10 cellular contexts compared by ENCODE assay signal in the genomic region with DNA sequence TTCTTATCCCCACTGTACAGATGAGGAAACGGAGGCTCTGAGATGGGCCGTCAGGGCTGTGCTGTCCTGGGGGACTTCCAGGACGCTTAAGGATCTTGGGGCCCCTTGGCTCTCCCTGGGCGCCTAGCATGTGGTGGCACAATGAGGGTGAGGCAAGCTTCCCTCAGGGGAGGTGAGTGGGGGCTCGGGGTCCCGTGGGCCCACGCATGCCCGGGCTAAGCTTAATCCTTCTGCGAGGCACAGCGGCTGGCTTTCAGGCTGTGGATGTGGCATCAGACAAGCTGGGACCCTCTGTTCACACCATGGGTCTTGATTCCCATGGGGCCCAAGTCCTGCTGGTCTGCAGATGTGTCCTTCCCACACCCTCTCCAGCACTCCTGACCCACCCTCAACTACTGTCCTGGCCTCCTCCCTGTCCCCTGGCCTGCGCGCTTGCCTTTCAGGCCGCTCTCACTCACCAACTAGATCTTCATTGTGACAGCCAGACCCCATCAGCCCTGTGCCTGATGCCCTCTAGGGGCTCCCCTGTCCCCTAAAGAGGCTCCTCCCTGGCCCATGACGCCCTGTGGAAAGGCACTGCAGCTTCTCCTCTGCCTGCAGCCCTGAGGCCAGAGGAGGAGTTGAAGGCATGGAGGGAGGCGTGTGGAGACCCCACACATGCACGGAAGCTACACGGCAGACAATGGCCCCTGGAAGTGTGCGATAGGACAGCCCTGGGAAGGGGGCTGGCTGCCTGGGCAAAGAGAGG. TPM values are rescaled to one million over a fixed set of nuclear protein-coding genes. Genes with fewer than 3 reads are reported as not detected.
DNase-seq lines count a peak whose midpoint lies in the region; ATAC-seq and TF ChIP-seq lines count a peak whose summit lies in the region.
"Had no signal": no experiment of that assay in that cellular context is flagged by ENCODE, and none has a peak within 500 bp of the region (broad histone marks: within the 10 kb centered on the region; RNA-seq: fewer than 3 reads in every experiment).

No MANE protein-coding gene starts in this region.

- H4K91ac ChIP-seq in neuronal stem cell (ENCODE audit: low read depth, low read length, poor library complexity), result no peak overlapping the region

- H3K23ac ChIP-seq in neuronal stem cell (ENCODE audit: low read depth, low read length, poor library complexity), result no peak overlapping the region

- H3K36me3 Mint-ChIP-seq in dendritic cell treated with granulocyte-macrophage colony-stimulating factor and Interleukin-4, amounts not matched to agents 40 ng/mL and 50 ng/mL, for 4 days (ENCODE audit: low read depth), result peaks cover 23% of the 10 kb centered on the region

- WGBS in neuronal stem cell (ENCODE audit: extremely low coverage in 2 of 2, insufficient read length in 2 of 2, insufficient replicate concordance in 1 of 2), 2 donors, result no CpG with 5 or more reads among the region's 18 CpGs

- no peak for TF ChIP-seq POLR2A in NB4 (IDR thresholded peaks at IDR 0.05; ENCODE audit: extremely low read depth, insufficient read length)

- peaks cover 8% of the 10 kb centered on the region for H3K27me3 Mint-ChIP-seq in dendritic cell treated with granulocyte-macrophage colony-stimulating factor and Interleukin-4, amounts not matched to agents 40 ng/mL and 50 ng/mL, for 4 days

- intact Hi-C loops in dendritic cell treated with granulocyte-macrophage colony-stimulating factor and Interleukin-4, amounts not matched to agents 40 ng/mL and 50 ng/mL, for 4 days (cut with micrococcal nuclease), result no loop called here

- H2BK120ac ChIP-seq in neuronal stem cell (ENCODE audit: low read depth, low read length), result no peak overlapping the region

- no peak overlapping the region for H3K4me3 Mint-ChIP-seq in dendritic cell treated with granulocyte-macrophage colony-stimulating factor and Interleukin-4, amounts not matched to agents 40 ng/mL and 50 ng/mL, for 4 days

- peak overlapping the region; percentile 25 for H2BK5ac ChIP-seq in neuronal stem cell (ENCODE audit: low read length)

- peak overlapping the region; percentile 86 for H2AFZ ChIP-seq in neuronal stem cell (ENCODE audit: low read length)

- peak overlapping the region; percentile 78 for H3K18ac ChIP-seq in neuronal stem cell (ENCODE audit: low read length)

- H3K4me2 ChIP-seq in neuronal stem cell (ENCODE audit: insufficient read depth, low read length, poor library complexity, severe bottlenecking), result no peak overlapping the region

- H3K4me1 Mint-ChIP-seq in dendritic cell treated with granulocyte-macrophage colony-stimulating factor and Interleukin-4, amounts not matched to agents 40 ng/mL and 50 ng/mL, for 4 days (ENCODE audit: low read depth), result peaks cover 14% of the 10 kb centered on the region

- H2BK15ac ChIP-seq in neuronal stem cell (ENCODE audit: low read length), result peak overlapping the region; percentile 23

- H3K14ac ChIP-seq in neuronal stem cell (ENCODE audit: low read length), result no peak overlapping the region

- no peaks in the 10 kb centered on the region for H3K9me3 Mint-ChIP-seq in dendritic cell treated with granulocyte-macrophage colony-stimulating factor and Interleukin-4, amounts not matched to agents 40 ng/mL and 50 ng/mL, for 4 days

- H2AK5ac ChIP-seq in neuronal stem cell (ENCODE audit: low read depth, low read length), result peak overlapping the region; percentile 18

- H2BK12ac ChIP-seq in neuronal stem cell (ENCODE audit: low read length), result no peak overlapping the region

- H3K36me3 ChIP-seq in GM06990 (ENCODE audit: control insufficient read depth, insufficient read depth, low read length) (peaks cover 7% of the 10 kb centered on the region), neuronal stem cell (replicated peaks in 1 of 2; ENCODE audit: control insufficient read depth in 2 of 2, insufficient read depth in 2 of 2, low read length in 2 of 2) (peaks cover 6 to 9% of the 10 kb centered on the region in 2 donors)

- H3K4me1 ChIP-seq in neuronal stem cell (ENCODE audit: control insufficient read depth in 2 of 2, insufficient read depth in 1 of 2, low read depth in 1 of 2, low read length in 2 of 2), result peaks cover 13 to 26% of the 10 kb centered on the region in 2 donors

- DNase-seq in GM06990 (ENCODE audit: extremely low read depth, insufficient read length) (no peak), NB4 (ENCODE audit: low read depth) (peak; percentile 43), neuronal stem cell (ENCODE audit: low spot score) (no peak), coronary artery (ENCODE audit: low spot score) (no peak)
- DNase-seq: OCI-M1, psoas muscle had no signal

- no peak overlapping the region for H3K27ac ChIP-seq in neuronal stem cell (replicated peaks; ENCODE audit: low read length)
- H3K27ac ChIP-seq in coronary artery, result peak overlapping the region in 1 of 2 donors; percentile 89
- H3K27ac ChIP-seq: cardiac muscle cell had no signal

- no peak overlapping the region for H3K4ac ChIP-seq in neuronal stem cell (ENCODE audit: low read length)

- H3K9ac ChIP-seq in neuronal stem cell (ENCODE audit: low read depth, low read length, poor library complexity), result no peak overlapping the region

- H3K9me3 ChIP-seq in neuronal stem cell (replicated peaks in 1 of 2; ENCODE audit: control insufficient read depth in 2 of 2, insufficient read depth in 1 of 2, low read depth in 1 of 2, low read length in 2 of 2), result no peaks in the 10 kb centered on the region
- H3K9me3 ChIP-seq: psoas muscle had no signal

- peak; percentile 16 for TF ChIP-seq CTCF in GM06990 (IDR thresholded peaks at IDR 0.05; ENCODE audit: insufficient read depth, low read length, poor library complexity, severe bottlenecking)
- peak; percentile 25 for TF ChIP-seq CTCF in NB4 (IDR thresholded peaks at IDR 0.05; ENCODE audit: low read depth, low read length)
- no peak for TF ChIP-seq CTCF in coronary artery (IDR thresholded peaks at IDR 0.05)

- H3K4me3 ChIP-seq in GM06990 (replicated peaks; ENCODE audit: low read depth, low read length) (no peak overlapping the region), NB4 (ENCODE audit: low read depth, low read length) (no peak overlapping the region), neuronal stem cell (ENCODE audit: low read length in 2 of 2) (no peak overlapping the region), coronary artery (no peak overlapping the region)
- H3K4me3 ChIP-seq: cardiac muscle cell, psoas muscle had no signal

- ATAC-seq in GM21576 (IDR thresholded peaks at IDR 0.05; ENCODE audit: unreplicated experiment) (no peak), HG02623 (IDR thresholded peaks at IDR 0.05; ENCODE audit: unreplicated experiment) (no peak)

- H3K79me1 ChIP-seq in neuronal stem cell (ENCODE audit: low read depth, low read length), result no peaks in the 10 kb centered on the region

- H3K27ac Mint-ChIP-seq in dendritic cell treated with granulocyte-macrophage colony-stimulating factor and Interleukin-4, amounts not matched to agents 40 ng/mL and 50 ng/mL, for 4 days, result peak overlapping the region; percentile 5

- H4K8ac ChIP-seq in neuronal stem cell (ENCODE audit: low read depth, low read length), result no peak overlapping the region

- H3K27me3 ChIP-seq in GM06990 (replicated peaks; ENCODE audit: control insufficient read depth, insufficient read depth, low read length), result no peaks in the 10 kb centered on the region
- H3K27me3 ChIP-seq in neuronal stem cell (ENCODE audit: control insufficient read depth in 3 of 3, insufficient read depth in 3 of 3, low read depth in 1 of 3, low read length in 3 of 3), result peaks cover 0 to 18% (median 0%) of the 10 kb centered on the region in 3 experiments
- H3K27me3 ChIP-seq: cardiac muscle cell had no signal

RNA-seq across cellular contexts. Expression of a gene that starts 11.3 kb away (rescaled TPM):
- 13.5 TPM for polyA plus RNA-seq in neuronal stem cell (2013, experiment 1 of 2)
- polyA plus RNA-seq in neuronal stem cell (2013, experiment 2 of 2), result 13.8 TPM

RNA-seq across cellular contexts. Expression of a gene that starts 49.3 kb away (rescaled TPM):
- polyA plus RNA-seq in neuronal stem cell (2013, experiment 1 of 2), result 2,500 TPM
- 2,467 TPM for polyA plus RNA-seq in neuronal stem cell (2013, experiment 2 of 2)
